In the genomic region with DNA sequence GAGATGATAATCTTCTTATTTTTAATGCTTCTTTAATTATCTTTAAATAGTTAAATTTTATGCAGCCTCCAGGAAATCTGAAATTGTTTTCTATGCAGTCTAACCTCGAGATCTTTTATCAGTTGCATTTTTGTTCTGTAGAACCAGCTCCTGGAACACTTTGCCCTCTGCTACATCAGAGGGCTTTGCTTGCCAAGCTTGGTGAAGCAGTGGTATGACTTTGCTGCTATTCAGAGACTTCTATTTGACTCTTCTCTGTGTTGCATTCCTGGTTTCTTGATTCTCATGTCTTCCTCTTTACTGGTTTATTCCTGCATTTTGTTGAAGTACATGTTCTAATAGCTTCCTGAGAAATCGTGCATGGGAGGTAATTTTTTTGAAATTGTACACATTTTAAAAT, we compare ENCODE assay signal across 5 cellular contexts.
"Had no signal": no experiment of that assay in that cellular context is flagged by ENCODE, and none has a peak within 500 bp of the region (broad histone marks: within the 10 kb centered on the region; RNA-seq: fewer than 3 reads in every experiment).

No MANE protein-coding gene starts in this region.

- DNase-seq: H9, HCEC 1CT, IMR-90 had no signal

- ATAC-seq: GM23338, K562 had no signal

- H3K4me3 ChIP-seq: GM23338, K562 had no signal
